Comparison of ENCODE assay signal across 19 cellular contexts in the genomic region with DNA sequence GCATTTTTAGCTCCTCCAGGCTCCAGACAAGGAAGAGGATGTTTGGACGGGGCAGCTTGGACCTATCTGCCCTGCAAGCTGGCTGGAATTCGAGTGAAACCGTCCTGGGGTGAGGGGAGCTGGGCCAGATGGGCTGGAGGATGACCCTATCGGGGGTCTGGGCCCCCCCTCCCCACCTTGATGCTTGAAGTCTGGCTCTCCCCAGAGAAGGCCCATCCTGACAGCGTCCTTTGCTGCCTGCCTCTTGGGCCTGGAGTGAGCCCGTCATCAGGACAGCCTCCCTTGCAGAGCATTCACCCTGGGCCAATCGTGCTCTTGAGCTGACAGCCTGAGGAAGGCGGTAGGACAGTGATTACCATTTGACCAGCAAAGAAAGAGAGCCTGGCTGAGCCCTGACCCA. TPM values are rescaled to one million over a fixed set of nuclear protein-coding genes. Genes with fewer than 3 reads are reported as not detected.
A peak's percentile ranks its signal among the peaks of the same experiment; 100 is the strongest.
DNase-seq lines count a peak whose midpoint lies in the region; ATAC-seq, FAIRE-seq and TF ChIP-seq lines count a peak whose summit lies in the region.
"Had no signal": no experiment of that assay in that cellular context is flagged by ENCODE, and none has a peak within 500 bp of the region (broad histone marks: within the 10 kb centered on the region; RNA-seq: fewer than 3 reads in every experiment).

No MANE protein-coding gene starts in this region.

- intact Hi-C loops in HepG2 (cut with micrococcal nuclease; ENCODE audit: unreplicated experiment) (no loop called here), right lobe of liver (cut with DNase I) (no loop called here), stomach (cut with DNase I; ENCODE audit: low total_unique reads) (no loop called here)

- no peak overlapping the region for H3K27ac Mint-ChIP-seq in neural progenitor cell

- in situ Hi-C loops in HepG2 (cut with HindIII; ENCODE audit: extremely low pct_ligation_motif_present, low pct_unique_long_range_greater_than_20kb), result no loop called here

- CTCF ChIA-PET in HepG2 (lab: Yijun Ruan, JAX; ENCODE audit: low intra/inter-chr PET ratio, low total read pairs), result no interaction called here

- no peak overlapping the region for H3K4me3 ChIP-seq in HepG2 (replicated peaks in 1 of 3; ENCODE audit: insufficient read depth in 1 of 3, low read depth in 2 of 3, low read length in 3 of 3)
- no peak overlapping the region for H3K4me3 ChIP-seq in right lobe of liver
- H3K4me3 ChIP-seq in neural progenitor cell, result no peak overlapping the region
- H3K4me3 ChIP-seq in stomach, result no peak overlapping the region
- H3K4me3 ChIP-seq: BLaER1, GM12878, MG63, PC-9 had no signal

- no peaks in the 10 kb centered on the region for H3K79me2 ChIP-seq in HepG2 (ENCODE audit: insufficient read depth, low read length)
- no peaks in the 10 kb centered on the region for H3K79me2 ChIP-seq in neural progenitor cell (ENCODE audit: low read depth)

- H3K4me1 ChIP-seq in HepG2 (ENCODE audit: insufficient read depth, low read length) (peaks cover 71% of the 10 kb centered on the region), right lobe of liver (peaks cover 0 to 4% (median 2%) of the 10 kb centered on the region in 4 donors), neural progenitor cell (peaks cover 23% of the 10 kb centered on the region), stomach (peaks cover 33 to 43% (median 39%) of the 10 kb centered on the region in 4 donors)

- no peak for TF ChIP-seq POLR2A in HepG2 (IDR thresholded peaks at IDR 0.05; ENCODE audit: insufficient read depth in 1 of 2, low read depth in 2 of 2, low read length in 2 of 2)
- TF ChIP-seq POLR2A in right lobe of liver (IDR thresholded peaks at IDR 0.05), result no peak
- TF ChIP-seq POLR2A in stomach (IDR thresholded peaks at IDR 0.05), result no peak

- no peak overlapping the region for H3K27ac ChIP-seq in HepG2 (ENCODE audit: extremely low read length, insufficient read depth, low read length)
- H3K27ac ChIP-seq in right lobe of liver, result no peak overlapping the region
- H3K27ac ChIP-seq in cingulate gyrus (ENCODE audit: low read depth, low read length), result peak overlapping the region; percentile 23
- no peak overlapping the region for H3K27ac ChIP-seq in neural progenitor cell
- H3K27ac ChIP-seq in stomach, result no peak overlapping the region
- H3K27ac ChIP-seq: BLaER1, PC-9 had no signal

- H3F3A ChIP-seq in neural progenitor cell (ENCODE audit: low read depth), result peaks cover 8% of the 10 kb centered on the region

- H3K4me3 Mint-ChIP-seq in neural progenitor cell, result no peak overlapping the region

- no peak for ATAC-seq in HepG2
- ATAC-seq in right lobe of liver, result no peak
- ATAC-seq in GM19023 (IDR thresholded peaks at IDR 0.05; ENCODE audit: unreplicated experiment), result no peak
- ATAC-seq in GM18520 (IDR thresholded peaks at IDR 0.05; ENCODE audit: unreplicated experiment), result no peak
- ATAC-seq: GM12878 had no signal

- H3K9me3 ChIP-seq in HepG2 (ENCODE audit: low read length), result no peaks in the 10 kb centered on the region
- H3K9me3 ChIP-seq in right lobe of liver, result no peaks in the 10 kb centered on the region
- H3K9me3 ChIP-seq in neural progenitor cell (ENCODE audit: low read depth), result no peaks in the 10 kb centered on the region
- H3K9me3 ChIP-seq in stomach, result no peaks in the 10 kb centered on the region
- H3K9me3 ChIP-seq: BLaER1, MG63 had no signal

- TF ChIP-seq RAD21 in HepG2 (CRISPR knock-in tag; IDR thresholded peaks at IDR 0.05), result no peak

- H3K9me3 Mint-ChIP-seq in neural progenitor cell, result no peaks in the 10 kb centered on the region
- H3K9me3 Mint-ChIP-seq: CD8-positive, alpha-beta memory T cell had no signal

- peaks cover 39% of the 10 kb centered on the region for H3K27me3 Mint-ChIP-seq in neural progenitor cell (ENCODE audit: insufficient read depth, low read depth)

- H3K4me2 ChIP-seq in HepG2 (ENCODE audit: low read depth, low read length), result no peak overlapping the region
- H3K4me2 ChIP-seq in neural progenitor cell, result no peak overlapping the region
- H3K4me2 ChIP-seq: BLaER1, PC-9 had no signal

- no TSS peak for BruUV-seq in HepG2 (replicated peaks; lab: Mats Ljungman, UMichigan)

- TF ChIP-seq CTCF in HepG2 (CRISPR knock-in tag; IDR thresholded peaks at IDR 0.05) (no peak), right lobe of liver (IDR thresholded peaks at IDR 0.05) (no peak), neural progenitor cell (IDR thresholded peaks at IDR 0.05) (no peak), stomach (IDR thresholded peaks at IDR 0.05) (no peak)

- TF ChIP-seq EP300 in HepG2 (IDR thresholded peaks at IDR 0.05; ENCODE audit: low read depth in 2 of 2, low read length in 2 of 2) (no peak), HepG2 (CRISPR knock-in tag; IDR thresholded peaks at IDR 0.05; ENCODE audit: borderline replicate concordance) (no peak), stomach (IDR thresholded peaks at IDR 0.05) (no peak)

- WGBS in HepG2 (ENCODE audit: low lambda C conversion rate), result 23% methylated on average over 3 of the region's 8 CpGs
- 5% methylated on average over 3 of the region's 8 CpGs for WGBS in right lobe of liver (ENCODE audit: insufficient coverage, low coverage, low lambda C conversion rate, missing lambda C conversion rate)
- WGBS in stomach, 5 donors, result 38 to 65% (median 57%) methylated on average over 5 to 8 of the region's 8 CpGs

- DNase-seq in HepG2 (ENCODE audit: low spot score) (no peak), right lobe of liver (no peak), neural progenitor cell (ENCODE audit: low spot score) (peak; percentile 37), NCI-H1930 (lab: John Stamatoyannopoulos, UW) (no peak), stomach (no peak)
- DNase-seq: CD8-positive, alpha-beta memory T cell; DMS79; MG63; NCI-H1092; NCI-H146; NCI-H510A treated with DMSO at 0.1 percent for 48 hours; PC-9 had no signal

- no peak overlapping the region for H2AFZ ChIP-seq in HepG2 (ENCODE audit: low read length)
- peak overlapping the region; percentile 72 for H2AFZ ChIP-seq in neural progenitor cell (replicated peaks)
- H2AFZ ChIP-seq: PC-9 had no signal

- H3K27me3 ChIP-seq in HepG2 (ENCODE audit: control insufficient read depth in 1 of 2, insufficient read depth in 2 of 2, low read length in 2 of 2), result peaks cover 3 to 28% of the 10 kb centered on the region in 2 experiments; a peak in 2 of 5 replicates
- no peaks in the 10 kb centered on the region for H3K27me3 ChIP-seq in right lobe of liver
- H3K27me3 ChIP-seq in neural progenitor cell, result peaks cover 42% of the 10 kb centered on the region
- peaks cover 0 to 79% (median 4%) of the 10 kb centered on the region in 3 donors for H3K27me3 ChIP-seq in stomach
- H3K27me3 ChIP-seq: MG63 had no signal

- no peaks in the 10 kb centered on the region for H3K36me3 ChIP-seq in HepG2 (replicated peaks in 1 of 2; ENCODE audit: control insufficient read depth in 1 of 2, insufficient read depth in 2 of 2, low read length in 2 of 2)
- H3K36me3 ChIP-seq in right lobe of liver, result no peaks in the 10 kb centered on the region
- H3K36me3 ChIP-seq in neural progenitor cell, result no peaks in the 10 kb centered on the region
- no peaks in the 10 kb centered on the region for H3K36me3 ChIP-seq in stomach
- H3K36me3 ChIP-seq: BLaER1, MG63 had no signal

- no peaks in the 10 kb centered on the region for H3K36me3 Mint-ChIP-seq in neural progenitor cell

- H4K20me1 ChIP-seq in HepG2 (ENCODE audit: insufficient read depth, low read length), result peaks cover 3% of the 10 kb centered on the region; the same call in 1 of the 2 replicates
- H4K20me1 ChIP-seq in neural progenitor cell (ENCODE audit: low read depth), result peaks cover 4% of the 10 kb centered on the region

- no peak for FAIRE-seq in HepG2 (lab: Jason Lieb, UNC)
- FAIRE-seq: D721Med, G401.6, GM12878 had no signal

- peaks cover 25% of the 10 kb centered on the region for H3K4me1 Mint-ChIP-seq in neural progenitor cell

- H3K9ac ChIP-seq in HepG2 (ENCODE audit: insufficient read depth, low read depth, low read length), result no peak overlapping the region
- no peak overlapping the region for H3K9ac ChIP-seq in neural progenitor cell
- H3K9ac ChIP-seq: BLaER1 had no signal

- POLR2A ChIA-PET in HepG2 (lab: Yijun Ruan, JAX), result no interaction called here

TF ChIP-seq in HepG2, 621 proteins besides CTCF, POLR2A, EP300 and RAD21 (continues in another document):
- TF ChIP-seq TCF7L2 (IDR thresholded peaks at IDR 0.05; ENCODE audit: low read depth, low read length) (no peak), KLF13 (CRISPR knock-in tag; IDR thresholded peaks at IDR 0.05) (no peak)

RNA-seq across cellular contexts. Expression of gene PDGFB, which starts 5.3 kb away (rescaled TPM):
- 0.65 and 1.4 TPM in 2 replicates for total RNA-seq in HepG2 (2016; rRNA removed; fragmentation: Illumina TruSeq; extraction: Trizol)
- 0.26 and 0.30 TPM in 2 replicates for total RNA-seq in HepG2 (2016; cell fraction: cytosol; rRNA removed; fragmentation: Illumina TruSeq; extraction: Trizol; ENCODE audit: low read depth)
- 1.0 and 1.1 TPM in 2 replicates for total RNA-seq in HepG2 (2016; cell fraction: insoluble cytoplasmic fraction; rRNA removed; fragmentation: Illumina TruSeq; extraction: Trizol)
- total RNA-seq in HepG2 (2016; cell fraction: membrane; rRNA removed; fragmentation: Illumina TruSeq; extraction: Trizol), result 0.76 and 1.4 TPM in 2 replicates
- total RNA-seq in HepG2 (2016; cell fraction: nucleus; rRNA removed; fragmentation: Illumina TruSeq; extraction: Trizol), result 1.7 and 2.0 TPM in 2 replicates
- 10.1 and 12.8 TPM in 2 replicates for polyA plus RNA-seq in HepG2 (2011; rRNA removed)
- 12.7 and 12.9 TPM in 2 replicates for polyA plus RNA-seq in HepG2 (2011; cell fraction: cytosol; rRNA removed)
- 37.3 and 38.1 TPM in 2 replicates for polyA plus RNA-seq in HepG2 (2011; cell fraction: nucleus; rRNA removed)
- 11.5 and 12.7 TPM in 2 replicates for polyA plus RNA-seq in HepG2 (2012)
- 0.15 and 0.27 TPM in 2 replicates for polyA plus RNA-seq in HepG2 (2016; cell fraction: cytosol; fragmentation: Illumina TruSeq; extraction: Trizol; ENCODE audit: low read depth)
- polyA plus RNA-seq in HepG2 (2016; cell fraction: insoluble cytoplasmic fraction; fragmentation: Illumina TruSeq; extraction: Trizol; ENCODE audit: low read depth), result 0.72 and 0.85 TPM in 2 replicates
- 0.63 and 0.68 TPM in 2 replicates for polyA plus RNA-seq in HepG2 (2016; cell fraction: membrane; fragmentation: Illumina TruSeq; extraction: Trizol; ENCODE audit: low read depth)
- 3.3 and 3.9 TPM in 2 replicates for polyA plus RNA-seq in HepG2 (2016; cell fraction: nucleus; fragmentation: Illumina TruSeq; extraction: Trizol; ENCODE audit: insufficient read depth, low read depth)
- 2.3 and 28.2 TPM in 2 replicates for polyA minus RNA-seq in HepG2 (2011; rRNA and poly(A)+ RNA removed; ENCODE audit: low replicate concordance)
- 13.6 and 16.1 TPM in 2 replicates for polyA minus RNA-seq in HepG2 (2011; cell fraction: cytosol; rRNA and poly(A)+ RNA removed)
- polyA minus RNA-seq in HepG2 (2011; cell fraction: nucleus; rRNA and poly(A)+ RNA removed), result 7.7 and 9.6 TPM in 2 replicates
- total RNA-seq in right lobe of liver, result 10 to 100 TPM in 1 of 6 experiments, 1 to 10 TPM in 4, under 1 TPM in 1; 0.90 to 10.2 (median 3.3) TPM
- total RNA-seq in neural progenitor cell (ENCODE audit: low replicate concordance), result 0.15 and 0.65 TPM in 2 replicates
- 10 to 100 TPM in 2 of 5 donors, 1 to 10 TPM in 3; 1.2 to 58.5 (median 9.5) TPM for total RNA-seq in stomach
- polyA plus RNA-seq in stomach, result 1 to 10 TPM; 3.6 to 4.1 (median 3.6) TPM
